30 cellular contexts compared by ENCODE assay signal in genomic region chr12:90989617-90990232, GRCh38. TPM values are rescaled to one million over a fixed set of nuclear protein-coding genes. Genes with fewer than 3 reads are reported as not detected.
"Had no signal": no experiment of that assay in that cellular context is flagged by ENCODE, and none has a peak within 500 bp of the region (broad histone marks: within the 10 kb centered on the region; RNA-seq: fewer than 3 reads in every experiment).

No MANE protein-coding gene starts in this region.

- H3K36me3 ChIP-seq: brain microvascular endothelial cell, cardiac muscle cell, SJSA1 had no signal

- DNase-seq: activated CD4-positive, alpha-beta T cell treated with anti-CD3 and anti-CD28 coated beads for 48 hours; activated CD4-positive, alpha-beta T cell treated with anti-CD3 and anti-CD28 coated beads, Interleukin-2, amount 50 U/mL, for 4 hours; activated CD4-positive, CD25-positive, alpha-beta regulatory T cell treated with anti-CD3 and anti-CD28 coated beads, Interleukin-2, amount 50 U/mL, for 72 hours; activated CD8-positive, alpha-beta memory T cell treated with anti-CD3 and anti-CD28 coated beads, Interleukin-2, amount 10 ng/mL, durations not matched to agents 7 days and 5 days; activated effector memory CD4-positive, alpha-beta T cell treated with Interleukin-2 at 50 U/mL for 16 hours; activated naive CD4-positive, alpha-beta T cell; activated naive CD8-positive, alpha-beta T cell treated with anti-CD3 and anti-CD28 coated beads, Interleukin-2, amount 50 U/mL, for 24 hours; activated T-cell treated with anti-CD3 and anti-CD28 coated beads, Interleukin-2, amount 50 U/mL, for 24 hours; amygdala; brain microvascular endothelial cell; IMR-90; KBM-7; NCI-H1048; NCI-H146; NCI-H1930; NCI-H2171; NCI-H2227 treated with DMSO at 0.1 percent for 48 hours; NCI-H510A; NCI-H526 treated with DMSO at 0.1 percent for 48 hours; NCI-H82; SHP77 had no signal

- H3K27me3 ChIP-seq: brain microvascular endothelial cell, cardiac muscle cell, SJSA1 had no signal

- H3K27ac ChIP-seq: brain microvascular endothelial cell, cardiac muscle cell, SJSA1 had no signal

- ATAC-seq: activated CD8-positive, alpha-beta memory T cell treated with anti-CD3 and anti-CD28 coated beads, Interleukin-2, amount 10 ng/mL, durations not matched to agents 7 days and 5 days; activated naive CD4-positive, alpha-beta T cell treated with anti-CD3 and anti-CD28 coated beads, Interleukin-2, amount 50 U/mL, for 72 hours; activated naive CD8-positive, alpha-beta T cell treated with anti-CD3 and anti-CD28 coated beads, Interleukin-2, amount 50 U/mL, for 24 hours; WTC11 had no signal

- H3K4me3 ChIP-seq: cardiac muscle cell, SJSA1 had no signal

RNA-seq across cellular contexts. Expression of gene EPYC, which starts 15.0 kb away (rescaled TPM):
- total RNA-seq: activated CD8-positive, alpha-beta memory T cell treated with anti-CD3 and anti-CD28 coated beads, Interleukin-2, amount 10 ng/mL, durations not matched to agents 7 days and 5 days; activated naive CD4-positive, alpha-beta T cell treated with anti-CD3 and anti-CD28 coated beads, Interleukin-2, amount 50 U/mL, for 72 hours; activated T-helper 1 cell treated with anti-CD3 and anti-CD28 coated beads, Interleukin-12 subunit alpha, Interleukin-12 subunit beta, Interleukin-2, Interleukin-4 antibody, amounts not matched to agents 30 ng/mL and 10 ng/mL and 1 ng/mL, durations not matched to agents 14 hours and 24 hours and 36 hours; cardiac muscle cell; IMR-90; LHCN-M2; OCI-LY7; RPMI7951; WTC11 had no signal
- polyA plus RNA-seq: cardiac muscle cell, IMR-90 had no signal

RNA-seq across cellular contexts. Expression of gene CCER1, which starts 34.7 kb away (rescaled TPM):
- total RNA-seq: activated CD8-positive, alpha-beta memory T cell treated with anti-CD3 and anti-CD28 coated beads, Interleukin-2, amount 10 ng/mL, durations not matched to agents 7 days and 5 days; activated naive CD4-positive, alpha-beta T cell treated with anti-CD3 and anti-CD28 coated beads, Interleukin-2, amount 50 U/mL, for 72 hours; activated T-helper 1 cell treated with anti-CD3 and anti-CD28 coated beads, Interleukin-12 subunit alpha, Interleukin-12 subunit beta, Interleukin-2, Interleukin-4 antibody, amounts not matched to agents 30 ng/mL and 10 ng/mL and 1 ng/mL, durations not matched to agents 14 hours and 24 hours and 36 hours; cardiac muscle cell; IMR-90; LHCN-M2; M059J; OCI-LY7; RPMI7951; SJSA1; WTC11 had no signal
- polyA plus RNA-seq: cardiac muscle cell, IMR-90 had no signal
